8 cellular contexts compared by ENCODE assay signal in the genomic region with DNA sequence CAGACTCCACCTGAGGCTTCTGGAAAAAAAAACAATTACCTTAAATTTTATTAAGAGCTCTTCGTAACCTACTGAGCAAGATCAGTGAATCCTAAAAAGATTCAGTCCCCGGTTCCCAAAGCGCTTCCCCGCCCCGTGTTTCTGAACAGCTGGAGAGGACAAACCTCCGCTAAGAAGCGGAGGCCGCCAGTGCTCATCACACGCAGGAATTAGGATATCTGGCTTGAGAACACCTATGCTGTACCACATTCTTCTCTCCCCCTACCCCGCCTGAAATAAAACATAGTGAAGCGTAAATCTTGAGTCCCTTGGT. TPM values are rescaled to one million over a fixed set of nuclear protein-coding genes. Genes with fewer than 3 reads are reported as not detected.
DNase-seq lines count a peak whose midpoint lies in the region; ATAC-seq and TF ChIP-seq lines count a peak whose summit lies in the region.

No MANE protein-coding gene starts in this region.

- H3K4me3 ChIP-seq in BJ (ENCODE audit: low read depth, low read length), result peak overlapping the region; percentile 99
- H3K4me3 ChIP-seq in kidney epithelial cell (ENCODE audit: low read depth, low read length), result peak overlapping the region; percentile 85

- H3K27me3 ChIP-seq in BJ (ENCODE audit: control insufficient read depth, insufficient read depth, low read length) (no peaks in the 10 kb centered on the region), kidney epithelial cell (ENCODE audit: control insufficient read depth, insufficient read depth, low read length) (no peaks in the 10 kb centered on the region)

- TF ChIP-seq CTCF in BJ (IDR thresholded peaks at IDR 0.05; ENCODE audit: insufficient read depth, low read depth, low read length) (no peak), kidney epithelial cell (IDR thresholded peaks at IDR 0.05; ENCODE audit: insufficient read depth, low read length, poor library complexity, severe bottlenecking) (no peak)

- CTCF ChIA-PET in BJ (lab: Yijun Ruan, JAX), result interaction anchor here (0.6 kb wide), 1 partner anchor 178 kb away, joined by 3 read pairs; no protein-coding TSS in a partner anchor

- H3K36me3 ChIP-seq in BJ (ENCODE audit: control insufficient read depth, insufficient read depth, low read length) (no peaks in the 10 kb centered on the region), kidney epithelial cell (ENCODE audit: control insufficient read depth, insufficient read depth, low read length) (no peaks in the 10 kb centered on the region)

- H3K27ac ChIP-seq in angular gyrus (ENCODE audit: low read depth, low read length), result peak overlapping the region; percentile 94
- peak overlapping the region; percentile 95 for H3K27ac ChIP-seq in temporal lobe (ENCODE audit: low read depth, low read length)

- peak; percentile 14 for ATAC-seq in HG02571 (IDR thresholded peaks at IDR 0.05; ENCODE audit: unreplicated experiment)
- ATAC-seq in HG03039 (IDR thresholded peaks at IDR 0.05; ENCODE audit: unreplicated experiment), result no peak

- POLR2A ChIA-PET in BJ (lab: Charles Lee), result no interaction called here

- DNase-seq in BJ (ENCODE audit: low read depth), result no peak
- DNase-seq in kidney epithelial cell (ENCODE audit: low read depth), result no peak
- DNase-seq in T-helper 9 cell, result no peak
- no peak for DNase-seq in NCI-H446 (lab: John Stamatoyannopoulos, UW)

RNA-seq across cellular contexts. Expression of a gene that starts 0.8 kb away (rescaled TPM):
- 18.3 TPM in 2 replicates for polyA plus RNA-seq in BJ (2011; rRNA removed)
- polyA minus RNA-seq in BJ (2011; rRNA and poly(A)+ RNA removed), result 22.9 and 34.4 TPM in 2 replicates
- total RNA-seq in kidney epithelial cell, result 14.0 and 16.2 TPM in 2 replicates
- total RNA-seq in temporal lobe, result 30.5 TPM

RNA-seq across cellular contexts. Expression of a gene that starts 52.0 kb away (rescaled TPM):
- 222 and 440 TPM in 2 replicates for polyA plus RNA-seq in BJ (2011; rRNA removed)
- polyA minus RNA-seq in BJ (2011; rRNA and poly(A)+ RNA removed), result 161 and 204 TPM in 2 replicates
- total RNA-seq in kidney epithelial cell, result 648 and 691 TPM in 2 replicates
- 646 TPM for total RNA-seq in temporal lobe
